33 cellular contexts compared by ENCODE assay signal in the genomic region with DNA sequence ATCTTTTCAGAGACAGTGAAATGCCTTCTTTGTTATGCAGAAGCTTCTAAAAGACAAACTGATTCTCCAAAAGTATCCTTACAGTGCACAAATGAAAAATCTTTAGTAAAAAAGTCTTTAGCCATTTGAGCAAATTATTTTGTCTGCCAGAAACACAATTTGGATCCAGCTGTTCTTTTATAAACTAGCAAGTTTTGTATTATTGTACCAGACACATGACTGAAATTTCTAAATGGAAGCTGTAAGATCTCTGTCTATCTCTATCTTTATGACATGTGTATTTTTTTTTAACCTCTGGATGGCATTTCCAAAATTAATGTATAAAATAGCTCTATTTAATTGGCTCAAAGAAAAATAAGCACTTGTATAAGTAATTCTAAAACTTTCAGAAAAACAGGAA.
"Had no signal": no experiment of that assay in that cellular context is flagged by ENCODE, and none has a peak within 500 bp of the region (broad histone marks: within the 10 kb centered on the region; RNA-seq: fewer than 3 reads in every experiment).

No MANE protein-coding gene starts in this region.

- H3K4me1 ChIP-seq: ascending aorta, breast epithelium, foreskin keratinocyte, gastrocnemius medialis had no signal

- H3K36me3 Mint-ChIP-seq: activated naive CD4-positive, alpha-beta T cell treated with anti-CD3 and anti-CD28 coated beads, Interleukin-2, amount 10 ng/mL, durations not matched to agents 7 days and 5 days; activated naive CD4-positive, alpha-beta T cell treated with anti-CD3 and anti-CD28 coated beads, Interleukin-2, amount 50 U/mL, for 72 hours; activated naive CD8-positive, alpha-beta T cell treated with anti-CD3 and anti-CD28 coated beads, Interleukin-2, amount 10 ng/mL, durations not matched to agents 7 days and 5 days; brain had no signal

- H3K27me3 ChIP-seq: ascending aorta, breast epithelium, cardiac muscle cell, esophagus muscularis mucosa, foreskin keratinocyte, gastrocnemius medialis had no signal

- H3K9me3 Mint-ChIP-seq: activated CD4-positive, alpha-beta memory T cell treated with anti-CD3 and anti-CD28 coated beads, Interleukin-2, amount 10 ng/mL, durations not matched to agents 7 days and 5 days; activated CD4-positive, alpha-beta T cell treated with anti-CD3 and anti-CD28 coated beads, Interleukin-2, amount 10 ng/mL, durations not matched to agents 7 days and 5 days; activated naive CD4-positive, alpha-beta T cell treated with anti-CD3 and anti-CD28 coated beads, Interleukin-2, amount 10 ng/mL, durations not matched to agents 7 days and 5 days; activated naive CD4-positive, alpha-beta T cell treated with anti-CD3 and anti-CD28 coated beads, Interleukin-2, amount 50 U/mL, for 72 hours; activated T-cell treated with anti-CD3 and anti-CD28 coated beads, Interleukin-2, amount 50 U/mL, for 24 hours; activated T-cell treated with anti-CD3 and anti-CD28 coated beads, Interleukin-2, amount 50 U/mL, for 72 hours; central memory CD8-positive, alpha-beta T cell; dendritic cell treated with granulocyte-macrophage colony-stimulating factor and Interleukin-4, amounts not matched to agents 40 ng/mL and 50 ng/mL, for 4 days; effector memory CD8-positive, alpha-beta T cell had no signal

- H3K4me3 ChIP-seq: ascending aorta, breast epithelium, cardiac muscle cell, coronary artery, dorsolateral prefrontal cortex, esophagus muscularis mucosa, gastrocnemius medialis had no signal

- DNase-seq: activated CD4-positive, alpha-beta T cell treated with anti-CD3 and anti-CD28 coated beads for 4 hours; activated CD4-positive, alpha-beta T cell treated with anti-CD3 and anti-CD28 coated beads, Interleukin-2, amount 10 ng/mL, durations not matched to agents 7 days and 5 days; activated CD4-positive, alpha-beta T cell treated with anti-CD3 and anti-CD28 coated beads, Interleukin-2, amount 50 U/mL, for 4 hours; activated CD4-positive, CD25-positive, alpha-beta regulatory T cell; activated CD4-positive, CD25-positive, alpha-beta regulatory T cell treated with anti-CD3 and anti-CD28 coated beads, Interleukin-2, amount 50 U/mL, for 72 hours; activated gamma-delta T cell; activated naive CD4-positive, alpha-beta T cell; activated naive CD4-positive, alpha-beta T cell treated with anti-CD3 and anti-CD28 coated beads, Interleukin-2, amount 10 ng/mL, durations not matched to agents 7 days and 5 days; activated naive CD8-positive, alpha-beta T cell treated with anti-CD3 and anti-CD28 coated beads, Interleukin-2, amount 10 ng/mL, durations not matched to agents 7 days and 5 days; activated T-cell treated with anti-CD3 and anti-CD28 coated beads for 4 hours; activated T-cell treated with anti-CD3 and anti-CD28 coated beads, Interleukin-2, amount 50 U/mL, for 24 hours; activated T-cell treated with anti-CD3 and anti-CD28 coated beads, Interleukin-2, amount 50 U/mL, for 72 hours; effector CD4-positive, alpha-beta T cell; effector memory CD8-positive, alpha-beta T cell; erythroblast; foreskin keratinocyte; gastrocnemius medialis; glutamatergic neuron; T-helper 1 cell; T-helper 17 cell; T1000 had no signal

- H3K4me1 Mint-ChIP-seq: activated CD4-positive, alpha-beta memory T cell treated with anti-CD3 and anti-CD28 coated beads, Interleukin-2, amount 10 ng/mL, durations not matched to agents 7 days and 5 days; activated naive CD8-positive, alpha-beta T cell treated with anti-CD3 and anti-CD28 coated beads, Interleukin-2, amount 10 ng/mL, durations not matched to agents 7 days and 5 days had no signal

- H3K36me3 ChIP-seq: ascending aorta, breast epithelium, cardiac muscle cell, esophagus muscularis mucosa, gastrocnemius medialis had no signal

- H3K27ac Mint-ChIP-seq: activated CD4-positive, alpha-beta memory T cell treated with anti-CD3 and anti-CD28 coated beads, Interleukin-2, amount 10 ng/mL, durations not matched to agents 7 days and 5 days; activated CD4-positive, alpha-beta T cell treated with anti-CD3 and anti-CD28 coated beads, Interleukin-2, amount 10 ng/mL, durations not matched to agents 7 days and 5 days; activated naive CD4-positive, alpha-beta T cell treated with anti-CD3 and anti-CD28 coated beads, Interleukin-2, amount 10 ng/mL, durations not matched to agents 7 days and 5 days; activated naive CD4-positive, alpha-beta T cell treated with anti-CD3 and anti-CD28 coated beads, Interleukin-2, amount 50 U/mL, for 72 hours; activated naive CD8-positive, alpha-beta T cell treated with anti-CD3 and anti-CD28 coated beads, Interleukin-2, amount 10 ng/mL, durations not matched to agents 7 days and 5 days; activated T-cell treated with anti-CD3 and anti-CD28 coated beads, Interleukin-2, amount 50 U/mL, for 24 hours; activated T-cell treated with anti-CD3 and anti-CD28 coated beads, Interleukin-2, amount 50 U/mL, for 72 hours; brain; dendritic cell treated with granulocyte-macrophage colony-stimulating factor and Interleukin-4, amounts not matched to agents 40 ng/mL and 50 ng/mL, for 4 days; T-helper 17 cell; T-helper 2 cell treated with Interferon-gamma antibody and Interleukin-4, amounts not matched to agents 5 μg/mL and 100 μg/mL, for 36 hours had no signal

- ATAC-seq: activated naive CD4-positive, alpha-beta T cell treated with anti-CD3 and anti-CD28 coated beads, Interleukin-2, amount 50 U/mL, for 72 hours; activated T-cell treated with anti-CD3 and anti-CD28 coated beads, Interleukin-2, amount 50 U/mL, for 72 hours; effector memory CD8-positive, alpha-beta T cell; foreskin keratinocyte; gastrocnemius medialis; T-helper 17 cell had no signal

- H3K9me3 ChIP-seq: ascending aorta, breast epithelium, esophagus muscularis mucosa, gastrocnemius medialis had no signal

- H3K27ac ChIP-seq: ascending aorta, breast epithelium, cardiac muscle cell, dorsolateral prefrontal cortex, foreskin keratinocyte, gastrocnemius medialis had no signal

- H3K27me3 Mint-ChIP-seq: brain; central memory CD8-positive, alpha-beta T cell had no signal

- H3K4me3 Mint-ChIP-seq: activated CD4-positive, alpha-beta memory T cell treated with anti-CD3 and anti-CD28 coated beads, Interleukin-2, amount 10 ng/mL, durations not matched to agents 7 days and 5 days; activated CD4-positive, alpha-beta T cell treated with anti-CD3 and anti-CD28 coated beads, Interleukin-2, amount 10 ng/mL, durations not matched to agents 7 days and 5 days; activated naive CD4-positive, alpha-beta T cell treated with anti-CD3 and anti-CD28 coated beads, Interleukin-2, amount 10 ng/mL, durations not matched to agents 7 days and 5 days; activated naive CD8-positive, alpha-beta T cell treated with anti-CD3 and anti-CD28 coated beads, Interleukin-2, amount 10 ng/mL, durations not matched to agents 7 days and 5 days; activated T-cell treated with anti-CD3 and anti-CD28 coated beads, Interleukin-2, amount 50 U/mL, for 24 hours; activated T-cell treated with anti-CD3 and anti-CD28 coated beads, Interleukin-2, amount 50 U/mL, for 72 hours; brain; central memory CD8-positive, alpha-beta T cell; dendritic cell treated with granulocyte-macrophage colony-stimulating factor and Interleukin-4, amounts not matched to agents 40 ng/mL and 50 ng/mL, for 4 days; effector memory CD8-positive, alpha-beta T cell; T-helper 17 cell; T-helper 2 cell treated with Interferon-gamma antibody and Interleukin-4, amounts not matched to agents 5 μg/mL and 100 μg/mL, for 36 hours had no signal
